ENCODE assay signal across 8 cellular contexts in the genomic region with DNA sequence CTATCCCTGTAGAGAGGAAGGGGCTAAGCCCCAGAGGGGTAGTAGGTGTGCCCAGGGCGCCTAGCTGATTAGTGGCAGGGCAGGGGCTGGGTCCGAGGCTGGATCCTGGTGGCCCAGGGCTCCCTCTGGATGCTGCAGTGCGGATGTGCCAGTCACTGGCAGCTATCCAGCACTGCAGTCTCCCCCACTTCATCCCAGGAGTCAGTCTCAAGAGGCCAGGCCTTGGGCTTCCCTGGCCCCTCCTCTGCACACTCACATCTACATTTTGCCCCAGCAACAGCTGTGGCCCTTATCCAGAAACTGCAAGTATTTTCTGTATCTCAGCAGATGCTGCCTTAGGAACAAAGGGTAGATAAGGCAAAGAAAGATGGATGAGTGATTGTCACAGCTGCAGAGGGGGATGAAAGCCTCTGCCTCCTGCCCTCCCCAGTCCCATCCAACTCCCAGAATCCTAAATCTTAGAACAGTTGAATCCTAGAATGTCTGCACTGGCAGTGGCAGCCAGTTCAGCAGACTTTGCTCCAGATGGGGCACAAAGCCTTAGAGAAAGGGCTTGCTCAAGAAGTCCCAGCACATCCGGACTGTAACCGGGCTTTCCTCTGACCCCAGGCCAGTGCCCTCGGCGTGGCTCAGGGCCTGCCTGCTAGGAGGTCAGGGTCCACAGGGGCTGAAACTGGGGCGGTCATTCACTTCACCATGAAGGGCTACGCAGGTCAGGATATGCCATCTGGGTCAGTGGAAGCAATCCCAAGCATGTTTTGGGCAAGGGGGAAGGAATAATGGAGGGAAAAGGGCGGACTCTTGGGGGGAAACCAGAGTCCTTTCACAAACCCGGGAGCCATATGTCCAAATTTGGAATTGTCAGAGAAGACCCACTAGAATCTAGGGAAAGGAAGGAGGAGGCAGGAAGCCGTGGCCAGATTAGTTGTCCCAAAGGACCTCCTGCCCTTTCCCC. TPM values are rescaled to one million over a fixed set of nuclear protein-coding genes. Genes with fewer than 3 reads are reported as not detected.
DNase-seq lines count a peak whose midpoint lies in the region; ATAC-seq and TF ChIP-seq lines count a peak whose summit lies in the region.

No MANE protein-coding gene starts in this region.

- CTCF ChIA-PET in Panc1 (lab: Charles Lee), result no interaction called here

- H3K4me1 ChIP-seq in Panc1 (ENCODE audit: control insufficient read depth, insufficient read depth, low read length) (0 out of 2 replicates have a peak, but pooled peaks cover 8% of the 10 kb centered on the region), mesodermal cell (ENCODE audit: control insufficient read depth, insufficient read depth, low read length, poor library complexity, severe bottlenecking) (peaks cover 35% of the 10 kb centered on the region), vagina (peaks cover 58% of the 10 kb centered on the region)

- no peak for TF ChIP-seq POLR2A in vagina (IDR thresholded peaks at IDR 0.05)

- TF ChIP-seq CTCF in Panc1 (IDR thresholded peaks at IDR 0.05) (no peak), vagina (IDR thresholded peaks at IDR 0.05) (no peak)

- in situ Hi-C loops in Panc1 (cut with HindIII; ENCODE audit: low pct_unique_long_range_greater_than_20kb, low sequenced_read_pairs), result no loop called here

- H3K36me3 ChIP-seq in Panc1 (ENCODE audit: control insufficient read depth, insufficient read depth, low read length) (no peaks in the 10 kb centered on the region; the same call in 1 of the 2 replicates), mesodermal cell (ENCODE audit: control insufficient read depth, insufficient read depth, low read length) (peaks cover 35% of the 10 kb centered on the region), vagina (no peaks in the 10 kb centered on the region)

- no TSS peak for BruUV-seq in Panc1 (replicated peaks; lab: Mats Ljungman, UMichigan)

- peak; percentile 33 for DNase-seq in NCI-H82 (lab: John Stamatoyannopoulos, UW)
- DNase-seq in NCI-H82 treated with DMSO at 0.1 percent for 48 hours (lab: John Stamatoyannopoulos, UW; ENCODE audit: unreplicated experiment), result no peak
- DNase-seq in Panc1 (ENCODE audit: low read depth, low spot score), result no peak
- DNase-seq in dedifferentiated amniotic fluid mesenchymal stem cell (ENCODE audit: extremely low spot score), result peak; percentile 32
- no peak for DNase-seq in vagina (ENCODE audit: extremely low spot score in 2 of 2)
- no peak for DNase-seq in iPS-NIHi7 (ENCODE audit: extremely low spot score)

- intact Hi-C loops in Panc1 (cut with micrococcal nuclease; ENCODE audit: unreplicated experiment) (no loop called here), vagina (cut with DNase I) (no loop called here)

- 63 to 69% methylated on average over 8 to 10 of the region's 12 CpGs for WGBS in mesodermal cell (ENCODE audit: insufficient coverage in 2 of 2), 2 experiments

- H3K4me3 ChIP-seq in Panc1 (ENCODE audit: low read depth in 2 of 2, low read length in 2 of 2) (peak overlapping the region; percentile 69 to 70; a peak in 2 of 4 replicates), mesodermal cell (ENCODE audit: extremely low read depth, insufficient read depth, low read length, poor library complexity, severe bottlenecking) (peak overlapping the region; percentile 99), vagina (peak overlapping the region; percentile 71 to 80)

- H3K9me3 ChIP-seq in Panc1 (ENCODE audit: control insufficient read depth, insufficient read depth, low read depth, low read length) (no peaks in the 10 kb centered on the region), mesodermal cell (ENCODE audit: control insufficient read depth, low read length) (no peaks in the 10 kb centered on the region), vagina (no peaks in the 10 kb centered on the region)

- H3K27ac ChIP-seq in Panc1 (ENCODE audit: low read length) (no peak overlapping the region; the same call in 1 of the 2 replicates), mesodermal cell (ENCODE audit: low read depth, low read length, severe bottlenecking) (peak overlapping the region; percentile 44), vagina (peak overlapping the region; percentile 90)

- POLR2A ChIA-PET in Panc1 (lab: Charles Lee), result no interaction called here

- H3K27me3 ChIP-seq in Panc1 (ENCODE audit: control insufficient read depth, insufficient read depth, low read length), result no peaks in the 10 kb centered on the region; the same call in 1 of the 2 replicates
- H3K27me3 ChIP-seq in vagina, result no peaks in the 10 kb centered on the region

- ATAC-seq in HG02678 (IDR thresholded peaks at IDR 0.05; ENCODE audit: unreplicated experiment) (peak; percentile 31), Panc1 (no peak)

RNA-seq across cellular contexts. Expression of gene ANXA6, which starts 1.5 kb away (rescaled TPM):
- total RNA-seq in Panc1 (2021; ENCODE audit: unreplicated experiment) (60.0 TPM), vagina (190 TPM)
- polyA plus RNA-seq in Panc1 (2012; ENCODE audit: insufficient read length), result 95.2 TPM
- 276 TPM for polyA plus RNA-seq in mesodermal cell (2013, experiment 1 of 2)
- 266 TPM for polyA plus RNA-seq in mesodermal cell (2013, experiment 2 of 2)

Comparison
In these comparisons a context has a peak if more than half of its experiments do, and no peak if none do; other contexts are left out.
1. DNase-seq: peak in NCI-H82 (single experiment) and dedifferentiated amniotic fluid mesenchymal stem cell (single experiment); none in NCI-H82 treated with DMSO at 0.1 percent for 48 hours (single experiment), Panc1 (single experiment), vagina (0 of 2) and iPS-NIHi7 (single experiment).
2. Peak in every context shown above with its lines, with median percentiles within 50 percentile points of each other: H3K4me3 ChIP-seq.